In genomic region chr6:30483677-30484279, GRCh38 we compare ENCODE assay signal across 8 cellular contexts. TPM values are rescaled to one million over a fixed set of nuclear protein-coding genes. Genes with fewer than 3 reads are reported as not detected.
A peak's percentile ranks its signal among the peaks of the same experiment; 100 is the strongest.
DNase-seq lines count a peak whose midpoint lies in the region; ATAC-seq, FAIRE-seq and TF ChIP-seq lines count a peak whose summit lies in the region.

No MANE protein-coding gene starts in this region.

- H3K4me3 Mint-ChIP-seq in brain: no peak overlapping the region

- no peak overlapping the region for H3K27ac Mint-ChIP-seq in brain

- H3K27ac ChIP-seq in left lung: no peak overlapping the region

- FAIRE-seq in A204.1 (lab: Jason Lieb, UNC): peak; percentile 93

- peak; percentile 62 for ATAC-seq in left lung
- ATAC-seq in GM18861 (IDR thresholded peaks at IDR 0.05; ENCODE audit: unreplicated experiment): no peak
- no peak for ATAC-seq in HG02588 (IDR thresholded peaks at IDR 0.05; ENCODE audit: unreplicated experiment)

- peak; percentile 12 for DNase-seq in GF-D8 (lab: John Stamatoyannopoulos, UW)
- peak; percentile 42 for DNase-seq in NCI-H460 (ENCODE audit: extremely low read depth, low read depth)
- DNase-seq in left lung: no peak
- no peak for DNase-seq in NCI-H128 (lab: John Stamatoyannopoulos, UW; ENCODE audit: unreplicated experiment)

- H3K9me3 ChIP-seq in left lung: no peaks in the 10 kb centered on the region

- no peaks in the 10 kb centered on the region for H3K36me3 ChIP-seq in left lung

- peaks cover 0 to 33% of the 10 kb centered on the region in 2 donors for H3K4me1 ChIP-seq in left lung

- peaks cover 0 to 3% (median 0%) of the 10 kb centered on the region in 5 experiments for H3K9me3 Mint-ChIP-seq in brain

- H3K27me3 ChIP-seq in left lung: peaks cover 31 to 45% of the 10 kb centered on the region in 2 donors

- peaks cover 70% of the 10 kb centered on the region for H3K27me3 Mint-ChIP-seq in brain

- intact Hi-C loops in left lung (cut with DNase I): no loop called here

- H3K36me3 Mint-ChIP-seq in brain: no peaks in the 10 kb centered on the region

- TF ChIP-seq CTCF in brain (conservative IDR thresholded peaks at IDR 0.05) (peak; percentile 56 to 74), left lung (IDR thresholded peaks at IDR 0.05) (peak; percentile 47 to 50)

- peaks cover 5% of the 10 kb centered on the region for H3K4me1 Mint-ChIP-seq in brain

- H3K4me3 ChIP-seq in left lung: no peak overlapping the region

RNA-seq across cellular contexts. Expression of gene HLA-E, which starts 5.5 kb away (rescaled TPM):
- total RNA-seq in NCI-H460 (2014; rRNA removed; shearing (Covaris generic)): 71.2 and 72.6 TPM in 2 replicates
- 79.7 and 83.6 TPM in 2 replicates for polyA plus RNA-seq in NCI-H460 (2014; cell fraction: nucleus; rRNA removed)
- polyA plus RNA-seq in brain (ENCODE audit: insufficient read depth, low read depth, low replicate concordance): 173 TPM
- 100 to 1,000 TPM; 440 to 636 TPM for total RNA-seq in left lung

Comparison
In these comparisons a context has a peak if more than half of its experiments do, and no peak if none do; other contexts are left out.
1. DNase-seq: peak in GF-D8 (single experiment) and NCI-H460 (single experiment); none in left lung (0 of 2) and NCI-H128 (single experiment).